In genomic region chr7:42886866-42887509, GRCh38 we compare ENCODE assay signal across 11 cellular contexts. TPM values are rescaled to one million over a fixed set of nuclear protein-coding genes. Genes with fewer than 3 reads are reported as not detected.
DNase-seq lines count a peak whose midpoint lies in the region; ATAC-seq, FAIRE-seq and TF ChIP-seq lines count a peak whose summit lies in the region.
"Had no signal": no experiment of that assay in that cellular context is flagged by ENCODE, and none has a peak within 500 bp of the region (broad histone marks: within the 10 kb centered on the region; RNA-seq: fewer than 3 reads in every experiment).

No MANE protein-coding gene starts in this region.

- H3K36me3 Mint-ChIP-seq in activated naive CD4-positive, alpha-beta T cell treated with anti-CD3 and anti-CD28 coated beads, Interleukin-2, amount 10 ng/mL, durations not matched to agents 7 days and 5 days, result no peaks in the 10 kb centered on the region
- no peaks in the 10 kb centered on the region for H3K36me3 Mint-ChIP-seq in glutamatergic neuron (ENCODE audit: unreplicated experiment)

- peak overlapping the region; percentile 77 for H3K4me3 Mint-ChIP-seq in activated naive CD4-positive, alpha-beta T cell treated with anti-CD3 and anti-CD28 coated beads, Interleukin-2, amount 10 ng/mL, durations not matched to agents 7 days and 5 days
- peak overlapping the region; percentile 90 for H3K4me3 Mint-ChIP-seq in glutamatergic neuron (ENCODE audit: unreplicated experiment)
- peak overlapping the region; percentile 48 to 87 for H3K4me3 Mint-ChIP-seq in stimulated activated naive CD8-positive, alpha-beta T cell treated with anti-CD3 and anti-CD28 coated beads, Interleukin-15, amount 100 ng/mL, for 72 hours

- peak overlapping the region; percentile 71; the same call in 1 of the 2 replicates for H3K4me3 ChIP-seq in PC-9
- no peak overlapping the region for H3K4me3 ChIP-seq in small intestine (ENCODE audit: low read depth in 1 of 2, low read length in 2 of 2)

- H3K27me3 ChIP-seq in PC-9 (ENCODE audit: insufficient read depth, low read depth) (no peaks in the 10 kb centered on the region), small intestine (ENCODE audit: control insufficient read depth in 2 of 2, insufficient read depth in 2 of 2, low read length in 2 of 2) (no peaks in the 10 kb centered on the region)

- no peaks in the 10 kb centered on the region for H3K9me3 ChIP-seq in PC-9 (ENCODE audit: insufficient read depth, low read depth)
- no peaks in the 10 kb centered on the region for H3K9me3 ChIP-seq in small intestine (ENCODE audit: control insufficient read depth, low read depth)

- H3K4me2 ChIP-seq in PC-9, result peak overlapping the region; percentile 85

- H4K20me1 ChIP-seq in PC-9 (ENCODE audit: insufficient read depth), result no peaks in the 10 kb centered on the region

- peak overlapping the region; percentile 16 for H3K27ac Mint-ChIP-seq in activated naive CD4-positive, alpha-beta T cell treated with anti-CD3 and anti-CD28 coated beads, Interleukin-2, amount 10 ng/mL, durations not matched to agents 7 days and 5 days
- H3K27ac Mint-ChIP-seq in glutamatergic neuron (ENCODE audit: unreplicated experiment), result no peak overlapping the region
- H3K27ac Mint-ChIP-seq in stimulated activated naive CD8-positive, alpha-beta T cell treated with anti-CD3 and anti-CD28 coated beads, Interleukin-15, amount 100 ng/mL, for 72 hours, result peak overlapping the region in 1 of 2 donors; percentile 55

- intact Hi-C loops in PC-9 (cut with micrococcal nuclease; ENCODE audit: unreplicated experiment), result loop anchor here (5.0 kb wide), 1 partner anchor 910 kb away; no protein-coding TSS in a partner anchor

- no peak for FAIRE-seq in small intestine (lab: Jason Lieb, UNC)

- BruUV-seq in PC-9 (replicated peaks; lab: Mats Ljungman, UMichigan), result no TSS peak

- peaks cover 32% of the 10 kb centered on the region for H3F3A ChIP-seq in PC-9 (ENCODE audit: insufficient read depth, low read depth)

- H3K36me3 ChIP-seq in PC-9 (ENCODE audit: low read depth), result no peaks in the 10 kb centered on the region
- H3K36me3 ChIP-seq in small intestine (ENCODE audit: control insufficient read depth in 2 of 2, insufficient read depth in 2 of 2, low read length in 2 of 2), result no peaks in the 10 kb centered on the region

- ATAC-seq in stimulated activated naive CD8-positive, alpha-beta T cell treated with anti-CD3 and anti-CD28 coated beads, Interleukin-15, amount 100 ng/mL, for 72 hours, result no peak
- ATAC-seq in HG03571 (IDR thresholded peaks at IDR 0.05; ENCODE audit: unreplicated experiment), result no peak

- H3K4me1 ChIP-seq in PC-9 (replicated peaks; ENCODE audit: insufficient read depth), result peaks cover 38% of the 10 kb centered on the region
- H3K4me1 ChIP-seq in small intestine (ENCODE audit: control insufficient read depth in 2 of 2, insufficient read depth in 1 of 2, low read depth in 1 of 2, low read length in 1 of 2), result no peaks in the 10 kb centered on the region

- peaks cover 23% of the 10 kb centered on the region for H3K4me1 Mint-ChIP-seq in activated naive CD4-positive, alpha-beta T cell treated with anti-CD3 and anti-CD28 coated beads, Interleukin-2, amount 10 ng/mL, durations not matched to agents 7 days and 5 days
- peaks cover 8% of the 10 kb centered on the region for H3K4me1 Mint-ChIP-seq in glutamatergic neuron (ENCODE audit: low read depth, unreplicated experiment)
- peaks cover 29% of the 10 kb centered on the region for H3K4me1 Mint-ChIP-seq in stimulated activated naive CD8-positive, alpha-beta T cell treated with anti-CD3 and anti-CD28 coated beads, Interleukin-15, amount 100 ng/mL, for 72 hours

- no peak for DNase-seq in activated naive CD4-positive, alpha-beta T cell treated with anti-CD3 and anti-CD28 coated beads, Interleukin-2, amount 10 ng/mL, durations not matched to agents 7 days and 5 days
- no peak for DNase-seq in activated naive CD4-positive, alpha-beta T cell treated with Interleukin-2 at 50 U/mL for 16 hours
- peak in 1 of 2 experiments; percentile 67 for DNase-seq in PC-9
- DNase-seq in glutamatergic neuron, result no peak
- DNase-seq in stimulated activated naive CD8-positive, alpha-beta T cell treated with anti-CD3 and anti-CD28 coated beads, Interleukin-15, amount 100 ng/mL, for 72 hours, result no peak
- DNase-seq in DMS114 treated with DMSO at 0.1 percent for 48 hours (lab: John Stamatoyannopoulos, UW; ENCODE audit: unreplicated experiment), result no peak
- no peak for DNase-seq in small intestine
- DNase-seq: activated gamma-delta T cell treated with Interleukin-2 at 50 U/mL for 16 hours; effector memory CD8-positive, alpha-beta T cell; NCI-H510A had no signal

- H3K27ac ChIP-seq in PC-9 (peak overlapping the region; percentile 81), small intestine (ENCODE audit: low read depth in 1 of 2, low read length in 1 of 2) (no peak overlapping the region)

- H2AFZ ChIP-seq in PC-9, result no peak overlapping the region

- CTCF ChIA-PET in activated naive CD4-positive, alpha-beta T cell treated with anti-CD3 and anti-CD28 coated beads, Interleukin-2, amount 10 ng/mL, durations not matched to agents 7 days and 5 days (lab: Charles Lee), result interaction anchor here (0.9 to 2.0 kb wide), 2 partner anchors 11 to 946 kb away, joined by 3 to 6 read pairs; no protein-coding TSS in a partner anchor
- CTCF ChIA-PET in PC-9 (lab: Charles Lee), result interaction anchor here (0.7 to 1.3 kb wide), 3 partner anchors 46 to 956 kb away, joined by 3 to 4 read pairs (median 3); no protein-coding TSS in a partner anchor

- H3K79me2 ChIP-seq in PC-9 (ENCODE audit: low read depth), result no peaks in the 10 kb centered on the region

- no peaks in the 10 kb centered on the region for H3K9me3 Mint-ChIP-seq in activated naive CD4-positive, alpha-beta T cell treated with anti-CD3 and anti-CD28 coated beads, Interleukin-2, amount 10 ng/mL, durations not matched to agents 7 days and 5 days
- peaks cover 4% of the 10 kb centered on the region for H3K9me3 Mint-ChIP-seq in glutamatergic neuron (ENCODE audit: unreplicated experiment)
- no peaks in the 10 kb centered on the region for H3K9me3 Mint-ChIP-seq in stimulated activated naive CD8-positive, alpha-beta T cell treated with anti-CD3 and anti-CD28 coated beads, Interleukin-15, amount 100 ng/mL, for 72 hours
- H3K9me3 Mint-ChIP-seq: effector memory CD8-positive, alpha-beta T cell had no signal

- H3K9me2 ChIP-seq in PC-9 (ENCODE audit: insufficient read depth), result no peaks in the 10 kb centered on the region

- TF ChIP-seq CTCF in PC-9 (conservative IDR thresholded peaks at IDR 0.05) (no peak), glutamatergic neuron (IDR thresholded peaks at IDR 0.05; ENCODE audit: partially characterized antibody, unreplicated experiment) (no peak)

- H3K27me3 Mint-ChIP-seq in activated naive CD4-positive, alpha-beta T cell treated with anti-CD3 and anti-CD28 coated beads, Interleukin-2, amount 10 ng/mL, durations not matched to agents 7 days and 5 days, result peaks cover 15% of the 10 kb centered on the region
- H3K27me3 Mint-ChIP-seq in glutamatergic neuron (ENCODE audit: unreplicated experiment), result peaks cover 2% of the 10 kb centered on the region
- no peaks in the 10 kb centered on the region for H3K27me3 Mint-ChIP-seq in stimulated activated naive CD8-positive, alpha-beta T cell treated with anti-CD3 and anti-CD28 coated beads, Interleukin-15, amount 100 ng/mL, for 72 hours

- POLR2A ChIA-PET in PC-9 (lab: Charles Lee; ENCODE audit: unreplicated experiment), result interaction anchor here (1.2 kb wide), 1 partner anchor 45 kb away, joined by 3 read pairs; the partner anchor contains the start of genes MRPL32 and PSMA2

RNA-seq across cellular contexts. Expression of gene C7orf25, which starts 24.9 kb away (rescaled TPM):
- total RNA-seq in PC-9 (2021) (4.9 and 7.3 TPM in 2 replicates), glutamatergic neuron (ENCODE audit: unreplicated experiment) (3.6 TPM)
- 1 to 10 TPM; 3.8 to 5.1 (median 4.5) TPM for polyA plus RNA-seq in small intestine

RNA-seq across cellular contexts. Expression of gene PSMA2, which starts 45.0 kb away (rescaled TPM):
- total RNA-seq in PC-9 (2021) (120 and 175 TPM in 2 replicates), glutamatergic neuron (ENCODE audit: unreplicated experiment) (78.4 TPM)
- polyA plus RNA-seq in small intestine, result 100 to 1,000 TPM; 142 to 181 (median 169) TPM

RNA-seq across cellular contexts. Expression of gene MRPL32, which starts 45.2 kb away (rescaled TPM):
- total RNA-seq in PC-9 (2021) (45.5 and 50.6 TPM in 2 replicates), glutamatergic neuron (ENCODE audit: unreplicated experiment) (56.2 TPM)
- 10 to 100 TPM; 55.1 to 82.6 (median 68.0) TPM for polyA plus RNA-seq in small intestine
